In the genomic region with DNA sequence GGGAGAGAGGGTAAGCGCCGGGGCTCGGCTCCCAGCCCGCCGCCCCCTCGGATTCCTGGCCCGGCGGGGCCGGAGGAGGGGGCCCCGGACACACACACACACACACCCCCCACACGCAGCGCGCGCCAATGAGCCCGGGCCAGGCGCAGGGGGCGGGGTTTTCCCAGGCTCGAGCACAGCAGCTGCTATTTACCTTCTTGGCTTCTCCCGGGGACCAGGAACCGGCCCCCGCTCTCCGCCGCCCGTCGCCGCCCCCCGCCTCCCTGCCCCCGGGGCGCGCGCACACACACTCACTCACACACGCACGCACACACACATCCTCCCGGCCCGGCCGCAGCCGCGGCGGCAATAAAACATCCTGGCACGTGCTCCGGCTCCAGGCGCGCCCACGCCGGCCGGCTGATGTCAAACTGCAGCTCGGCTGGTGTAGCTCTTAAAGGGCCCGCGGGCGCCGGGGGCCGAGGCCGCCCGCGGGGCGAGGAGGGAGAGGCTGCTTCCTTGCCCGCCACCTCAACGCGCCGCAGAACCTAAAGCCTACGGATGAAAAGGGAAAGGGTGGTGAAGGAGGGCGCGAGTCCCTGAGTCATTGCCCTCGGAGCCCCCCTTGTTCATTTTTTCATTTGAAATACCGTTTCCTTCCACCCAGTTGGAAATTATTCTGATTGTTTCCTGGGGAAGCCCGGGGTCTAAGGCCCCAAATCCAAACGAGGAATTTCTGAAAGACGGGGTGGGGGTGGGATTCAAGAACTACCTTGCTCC, we compare ENCODE assay signal across 8 cellular contexts. TPM values are rescaled to one million over a fixed set of nuclear protein-coding genes. Genes with fewer than 3 reads are reported as not detected.
DNase-seq lines count a peak whose midpoint lies in the region; ATAC-seq and TF ChIP-seq lines count a peak whose summit lies in the region.

No MANE protein-coding gene starts in this region.

- peak overlapping the region; percentile 67 for H3K4me3 Mint-ChIP-seq in chondrocyte (ENCODE audit: unreplicated experiment)

- H3K27me3 Mint-ChIP-seq in chondrocyte (ENCODE audit: low read depth), result peaks cover 8% of the 10 kb centered on the region

- H3K36me3 Mint-ChIP-seq in chondrocyte (ENCODE audit: low read depth), result peaks cover 2% of the 10 kb centered on the region

- H3K27ac Mint-ChIP-seq in chondrocyte (ENCODE audit: unreplicated experiment), result peak overlapping the region; percentile 100

- H3K27ac ChIP-seq in layer of hippocampus (ENCODE audit: low read depth, low read length), result peak overlapping the region; percentile 71

- DNase-seq in ACHN (peak; percentile 86), NCI-H226 (peak; percentile 98), chondrocyte (ENCODE audit: low spot score) (peak; percentile 97)
- peak; percentile 64 to 68 for DNase-seq in activated CD4-positive, alpha-beta T cell treated with anti-CD3 and anti-CD28 coated beads for 24 hours (ENCODE audit: low read depth in 2 of 2)
- DNase-seq in stimulated activated CD4-positive, alpha-beta T cell treated with anti-CD3 and anti-CD28 coated beads, Interleukin-1b, Interleukin-23, amount 100 ng/mL, for 24 hours (ENCODE audit: low read depth in 4 of 4, low spot score in 1 of 4), result peak; percentile 55 to 75 (median 65)

- no peaks in the 10 kb centered on the region for H3K9me3 Mint-ChIP-seq in chondrocyte (ENCODE audit: low read depth)

- no peaks in the 10 kb centered on the region for H3K27me3 ChIP-seq in layer of hippocampus (ENCODE audit: control insufficient read depth, insufficient read depth, low read length)

- H3K4me1 Mint-ChIP-seq in chondrocyte (ENCODE audit: low read depth), result peaks cover 68% of the 10 kb centered on the region

- in situ Hi-C loops in ACHN (cut with HindIII; ENCODE audit: low pct_ligation_motif_present, low pct_unique_long_range_greater_than_20kb, low sequenced_read_pairs), result no loop called here

- no peak for TF ChIP-seq CTCF in chondrocyte (IDR thresholded peaks at IDR 0.05)

- ATAC-seq in GM18907 (IDR thresholded peaks at IDR 0.05; ENCODE audit: unreplicated experiment) (peak; percentile 39), HG03159 (IDR thresholded peaks at IDR 0.05; ENCODE audit: unreplicated experiment) (peak; percentile 37)

RNA-seq across cellular contexts. Expression of a gene that starts 1.0 kb away (rescaled TPM):
- 30.4 to 36.7 TPM (median 31.2 TPM) in 3 replicates for total RNA-seq in chondrocyte

Comparison
In these comparisons a context has a peak if more than half of its experiments do, and no peak if none do; other contexts are left out.
1. Peak in every context shown above with its lines: DNase-seq, ATAC-seq and H3K27ac ChIP-seq.